In genomic region chr13:84961023-84961422, GRCh38 we compare ENCODE assay signal across 22 cellular contexts.
"Had no signal": no experiment of that assay in that cellular context is flagged by ENCODE, and none has a peak within 500 bp of the region (broad histone marks: within the 10 kb centered on the region; RNA-seq: fewer than 3 reads in every experiment).

No MANE protein-coding gene starts in this region.

- H3K4me1 ChIP-seq: left ventricle myocardium inferior, neural progenitor cell, right atrium auricular region, right lobe of liver, stomach, testis, tibial artery, vagina had no signal

- ATAC-seq: natural killer cell; right lobe of liver; stimulated activated naive B cell treated with anti-CD40 and anti-IgM and Interleukin-4, amounts not matched to agents 10 μg/mL and 1 μg/mL and 100 μg/mL, for 72 hours; stimulated activated naive CD8-positive, alpha-beta T cell treated with anti-CD3 and anti-CD28 coated beads, Interleukin-15, Interleukin-2, amounts not matched to agents 100 U/mL and 50 U/mL, for 24 hours had no signal

- H3K9ac ChIP-seq: neural progenitor cell had no signal

- DNase-seq: hippocampal formation; left ventricle myocardium inferior; naive B cell; natural killer cell; nephron progenitor cell; occipital lobe; ovary; right lobe of liver; stimulated activated CD4-positive, alpha-beta T cell treated with anti-CD3 and anti-CD28 coated beads, Interleukin-12 subunit alpha, Interleukin-12 subunit beta, amount 100 ng/mL, for 4 hours; stimulated activated CD4-positive, alpha-beta T cell treated with anti-CD3 and anti-CD28 coated beads, Interleukin-15, amount 100 ng/mL, for 24 hours; stimulated activated CD4-positive, alpha-beta T cell treated with anti-CD3 and anti-CD28 coated beads, Interleukin-2, amount 100 ng/mL, for 24 hours; stimulated activated CD4-positive, alpha-beta T cell treated with anti-CD3 and anti-CD28 coated beads, Interleukin-4, amount 100 ng/mL, for 1 hour; stimulated activated naive B cell treated with anti-CD40 and anti-IgM and Interleukin-4, amounts not matched to agents 10 μg/mL and 1 μg/mL and 100 μg/mL, for 72 hours; stimulated activated naive CD8-positive, alpha-beta T cell treated with anti-CD3 and anti-CD28 coated beads, Interleukin-15, Interleukin-2, amounts not matched to agents 100 U/mL and 50 U/mL, for 24 hours; stomach; testis; tibial artery had no signal

- H3K4me3 ChIP-seq: left ventricle myocardium inferior, neural progenitor cell, ovary, right atrium auricular region, right lobe of liver, smooth muscle cell, stomach, testis, tibial artery, vagina had no signal

- H3K9me3 ChIP-seq: ovary, right atrium auricular region, testis, tibial artery, vagina had no signal

- H2AFZ ChIP-seq: neural progenitor cell had no signal

- H3K4me2 ChIP-seq: neural progenitor cell, smooth muscle cell had no signal

- H3K36me3 ChIP-seq: left ventricle myocardium inferior, neural progenitor cell, neutrophil, ovary, right atrium auricular region, right lobe of liver, stomach, tibial artery, vagina had no signal

- H3K27ac ChIP-seq: left ventricle myocardium inferior, neural progenitor cell, neutrophil, ovary, right atrium auricular region, right lobe of liver, stomach, testis, tibial artery, vagina had no signal

- H3K27me3 ChIP-seq: neural progenitor cell, neutrophil, ovary, right atrium auricular region, right lobe of liver, testis, tibial artery, vagina had no signal
